Comparison of ENCODE assay signal across 24 cellular contexts in the genomic region with DNA sequence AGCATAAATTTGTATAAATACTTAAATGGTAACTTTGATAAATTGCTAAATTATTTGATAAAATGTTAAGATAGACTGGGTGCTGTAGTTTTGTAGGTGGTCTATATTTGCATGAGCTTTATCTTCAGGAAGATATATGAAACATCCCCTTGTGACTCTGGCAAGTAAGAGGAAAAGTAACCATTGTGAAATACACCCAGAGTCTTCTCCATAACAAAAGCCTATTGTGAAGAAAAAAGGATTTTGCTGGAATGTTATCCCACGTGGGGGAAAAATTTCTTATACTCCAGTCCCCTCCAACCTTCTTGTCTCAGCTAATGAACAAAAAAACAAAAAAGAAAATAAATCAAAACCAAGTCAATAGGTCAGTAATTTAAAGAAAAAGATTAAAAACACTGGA.
"Had no signal": no experiment of that assay in that cellular context is flagged by ENCODE, and none has a peak within 500 bp of the region (broad histone marks: within the 10 kb centered on the region; RNA-seq: fewer than 3 reads in every experiment).

No MANE protein-coding gene starts in this region.

- H3K27me3 ChIP-seq: dorsolateral prefrontal cortex, esophagus muscularis mucosa, heart left ventricle, neural progenitor cell, right lobe of liver, tibial artery, upper lobe of left lung, uterus had no signal

- FAIRE-seq: endometrium, frontal cortex, islet of Langerhans had no signal

- H3K4me3 Mint-ChIP-seq: naive thymus-derived CD8-positive, alpha-beta T cell; neural progenitor cell; stimulated activated effector memory CD8-positive, alpha-beta T cell treated with anti-CD3 and anti-CD28 coated beads, Interleukin-12 subunit alpha, Interleukin-12 subunit beta, amount 100 ng/mL, for 72 hours had no signal

- H3K27ac ChIP-seq: dorsolateral prefrontal cortex, esophagus muscularis mucosa, heart left ventricle, neural progenitor cell, parathyroid adenoma, prostate gland, right lobe of liver, tibial artery, upper lobe of left lung, uterus had no signal

- H3K4me2 ChIP-seq: neural progenitor cell had no signal

- H3K4me1 Mint-ChIP-seq: naive thymus-derived CD8-positive, alpha-beta T cell; stimulated activated effector memory CD8-positive, alpha-beta T cell treated with anti-CD3 and anti-CD28 coated beads, Interleukin-12 subunit alpha, Interleukin-12 subunit beta, amount 100 ng/mL, for 72 hours had no signal

- H3K36me3 ChIP-seq: esophagus muscularis mucosa, heart left ventricle, neural progenitor cell, prostate gland, right lobe of liver, tibial artery, upper lobe of left lung, uterus had no signal

- H3K4me3 ChIP-seq: dorsolateral prefrontal cortex, esophagus muscularis mucosa, heart left ventricle, mucosa of descending colon, neural progenitor cell, prostate gland, right lobe of liver, tibial artery, upper lobe of left lung, uterus had no signal

- H2AFZ ChIP-seq: neural progenitor cell, parathyroid adenoma had no signal

- DNase-seq: cortex of kidney; dorsolateral prefrontal cortex; effector CD8-positive, alpha-beta T cell; heart left ventricle; hippocampal formation; kidney glomerular epithelial cell; mucosa of descending colon; naive thymus-derived CD8-positive, alpha-beta T cell; occipital lobe; right lobe of liver; stimulated activated CD4-positive, alpha-beta T cell treated with anti-CD3 and anti-CD28 coated beads, Interleukin-4, amount 100 ng/mL, for 1 hour; stimulated activated CD8-positive, alpha-beta memory T cell treated with anti-CD3 and anti-CD28 coated beads, Interleukin-4, amount 100 ng/mL, for 48 hours; stimulated activated naive CD8-positive, alpha-beta T cell treated with anti-CD3 and anti-CD28 coated beads, Interleukin-15, Interleukin-2, amounts not matched to agents 100 U/mL and 50 U/mL, for 24 hours; tibial artery; upper lobe of left lung; uterus had no signal

- H3K79me2 ChIP-seq: parathyroid adenoma had no signal

- H3K9me3 ChIP-seq: esophagus muscularis mucosa, prostate gland, right lobe of liver, tibial artery, uterus had no signal

- H3K27ac Mint-ChIP-seq: naive thymus-derived CD8-positive, alpha-beta T cell; neural progenitor cell; stimulated activated effector memory CD8-positive, alpha-beta T cell treated with anti-CD3 and anti-CD28 coated beads, Interleukin-12 subunit alpha, Interleukin-12 subunit beta, amount 100 ng/mL, for 72 hours had no signal

- H3K9ac ChIP-seq: neural progenitor cell, parathyroid adenoma had no signal

- ATAC-seq: heart left ventricle; mucosa of descending colon; naive thymus-derived CD8-positive, alpha-beta T cell; right lobe of liver; stimulated activated effector memory CD8-positive, alpha-beta T cell treated with anti-CD3 and anti-CD28 coated beads, Interleukin-12 subunit alpha, Interleukin-12 subunit beta, amount 100 ng/mL, for 72 hours; stimulated activated naive CD8-positive, alpha-beta T cell treated with anti-CD3 and anti-CD28 coated beads, Interleukin-15, Interleukin-2, amounts not matched to agents 100 U/mL and 50 U/mL, for 24 hours had no signal

- H3K36me3 Mint-ChIP-seq: naive thymus-derived CD8-positive, alpha-beta T cell; stimulated activated effector memory CD8-positive, alpha-beta T cell treated with anti-CD3 and anti-CD28 coated beads, Interleukin-12 subunit alpha, Interleukin-12 subunit beta, amount 100 ng/mL, for 72 hours had no signal

- H3K4me1 ChIP-seq: esophagus muscularis mucosa, heart left ventricle, parathyroid adenoma, prostate gland, right lobe of liver, tibial artery, upper lobe of left lung, uterus had no signal
